In the genomic region with DNA sequence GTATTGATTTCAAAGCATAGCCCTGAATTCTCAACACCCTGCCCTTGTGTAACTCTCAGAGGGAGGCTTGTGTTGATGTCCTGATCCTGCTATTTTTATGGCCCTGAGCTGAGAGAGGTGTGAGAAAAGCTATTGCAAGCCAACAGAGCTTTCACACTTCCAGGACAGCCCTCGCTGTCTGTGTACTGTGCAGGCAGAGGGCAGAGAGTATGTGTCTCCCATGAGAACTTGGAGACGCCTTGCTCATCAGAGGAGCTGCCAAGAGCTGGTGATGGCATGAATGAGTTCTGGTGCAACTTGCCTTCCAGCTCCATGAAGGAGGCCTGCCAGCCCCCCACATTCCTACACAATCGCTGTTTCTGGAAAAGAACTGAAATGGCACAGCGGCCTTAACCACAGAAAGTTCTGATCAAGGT, we compare ENCODE assay signal across 25 cellular contexts.
"Had no signal": no experiment of that assay in that cellular context is flagged by ENCODE, and none has a peak within 500 bp of the region (broad histone marks: within the 10 kb centered on the region; RNA-seq: fewer than 3 reads in every experiment).

No MANE protein-coding gene starts in this region.

- H3K27me3 ChIP-seq: ascending aorta, brain microvascular endothelial cell, neural progenitor cell, tibial nerve had no signal

- H3K36me3 ChIP-seq: ascending aorta, brain microvascular endothelial cell, esophagus squamous epithelium, neural progenitor cell, tibial nerve, WERI-Rb-1 had no signal

- H3K27ac ChIP-seq: ascending aorta, brain microvascular endothelial cell, esophagus squamous epithelium, neural progenitor cell, tibial nerve, WERI-Rb-1 had no signal

- H3K4me3 ChIP-seq: ascending aorta, esophagus squamous epithelium, neural progenitor cell, tibial nerve had no signal

- H3K4me1 ChIP-seq: ascending aorta, neural progenitor cell had no signal

- ATAC-seq: activated CD4-positive, CD25-positive, alpha-beta regulatory T cell treated with anti-CD3 and anti-CD28 coated beads, Interleukin-2, amount 50 U/mL, for 24 hours; naive thymus-derived CD8-positive, alpha-beta T cell; T-helper 17 cell had no signal

- DNase-seq: activated CD4-positive, alpha-beta memory T cell treated with anti-CD3 and anti-CD28 coated beads for 36 hours; activated CD4-positive, alpha-beta T cell treated with anti-CD3 and anti-CD28 coated beads, Interleukin-2, amount 10 ng/mL, durations not matched to agents 24 days and 14 days; activated CD8-positive, alpha-beta memory T cell treated with anti-CD3 and anti-CD28 coated beads, Interleukin-2, amount 50 U/mL, for 4 hours; activated gamma-delta T cell; activated naive CD4-positive, alpha-beta T cell treated with anti-CD3 and anti-CD28 coated beads, Interleukin-2, amount 10 ng/mL, durations not matched to agents 7 days and 5 days; activated naive CD8-positive, alpha-beta T cell treated with anti-CD3 and anti-CD28 coated beads, Interleukin-2, amount 10 ng/mL, durations not matched to agents 7 days and 5 days; activated T-cell treated with anti-CD3 and anti-CD28 coated beads, Interleukin-2, amount 50 U/mL, for 1 hour; brain microvascular endothelial cell; central memory CD4-positive, alpha-beta T cell; effector CD4-positive, alpha-beta T cell; esophagus squamous epithelium; foreskin melanocyte; midbrain; naive thymus-derived CD8-positive, alpha-beta T cell; stimulated activated CD4-positive, alpha-beta T cell treated with anti-CD3 and anti-CD28 coated beads, Interleukin-15, amount 100 ng/mL, for 24 hours; stimulated activated CD4-positive, alpha-beta T cell treated with anti-CD3 and anti-CD28 coated beads, Interleukin-2, amount 100 ng/mL, for 24 hours; stimulated activated naive CD4-positive, alpha-beta T cell; SW 1271; T-helper 17 cell; T1000; WERI-Rb-1 had no signal

- H3K9me3 ChIP-seq: ascending aorta, esophagus squamous epithelium, tibial nerve had no signal
